In genomic region chrX:17860811-17861495, GRCh38 we compare ENCODE assay signal across 8 cellular contexts. TPM values are rescaled to one million over a fixed set of nuclear protein-coding genes. Genes with fewer than 3 reads are reported as not detected.
DNase-seq lines count a peak whose midpoint lies in the region; ATAC-seq and TF ChIP-seq lines count a peak whose summit lies in the region.

Gene RAI2 (minus strand): TSS chrX:17861298. CDS start chrX:17802010, 59,288 bp downstream.

- peak within 1 kb of the TSS; percentile 28 for H3K4me3 ChIP-seq in kidney epithelial cell (ENCODE audit: low read depth, low read length)

- peak; percentile 1 to 45 (median 20) for DNase-seq in CD4-positive, alpha-beta T cell
- DNase-seq in NCI-H510A treated with DMSO at 0.1 percent for 48 hours (lab: John Stamatoyannopoulos, UW) (peak; percentile 16), astrocyte of the hippocampus (ENCODE audit: low read depth, low spot score) (peak; percentile 9), kidney epithelial cell (ENCODE audit: low read depth) (no peak), GDM1 (lab: John Stamatoyannopoulos, UW) (no peak)
- peak in 2 of 3 donors; percentile 5 to 11 for DNase-seq in stimulated activated CD4-positive, alpha-beta T cell treated with anti-CD3 and anti-CD28 coated beads, TNF-alpha, amount 100 ng/mL, for 1 hour (ENCODE audit: low read depth in 3 of 3, low spot score in 1 of 3)

- CTCF ChIA-PET in CD4-positive, alpha-beta T cell (lab: Charles Lee): interaction anchor here (0.5 kb wide), 1 partner anchor 163 kb away, joined by 4 read pairs; no protein-coding TSS in a partner anchor

- no peak within 1 kb of the TSS for H3K27ac Mint-ChIP-seq in CD4-positive, alpha-beta T cell

- no peaks in the 10 kb centered on the region for H3K36me3 ChIP-seq in kidney epithelial cell (ENCODE audit: control insufficient read depth, insufficient read depth, low read length)

- H3K27me3 ChIP-seq in CD4-positive, alpha-beta T cell (ENCODE audit: control insufficient read depth, insufficient read depth, low read length): peaks cover 12% of the 10 kb centered on the region
- H3K27me3 ChIP-seq in kidney epithelial cell (ENCODE audit: control insufficient read depth, insufficient read depth, low read length): peaks cover 51% of the 10 kb centered on the region

- peaks cover 12% of the 10 kb centered on the region for H3K4me1 Mint-ChIP-seq in CD4-positive, alpha-beta T cell (ENCODE audit: low read depth)

- no peak for TF ChIP-seq CTCF in CD4-positive, alpha-beta T cell (IDR thresholded peaks at IDR 0.05)
- no peak for TF ChIP-seq CTCF in kidney epithelial cell (IDR thresholded peaks at IDR 0.05; ENCODE audit: insufficient read depth, low read length, poor library complexity, severe bottlenecking)

- intact Hi-C loops in CD4-positive, alpha-beta T cell (cut with DNase I, micrococcal nuclease): no loop called here

- no peaks in the 10 kb centered on the region for H3K9me3 ChIP-seq in CD4-positive, alpha-beta T cell (ENCODE audit: control insufficient read depth, low read length)

- peak; percentile 64 for ATAC-seq in CD4-positive, alpha-beta T cell (ENCODE audit: poor library complexity)
- ATAC-seq in HG02588 (IDR thresholded peaks at IDR 0.05; ENCODE audit: unreplicated experiment) (no peak), GM18909 (IDR thresholded peaks at IDR 0.05; ENCODE audit: poor library complexity, unreplicated experiment) (no peak)

- POLR2A ChIA-PET in CD4-positive, alpha-beta T cell (lab: Charles Lee): no interaction called here

- H3K9me3 Mint-ChIP-seq in CD4-positive, alpha-beta T cell: no peaks in the 10 kb centered on the region

- no peak within 1 kb of the TSS for H3K27ac ChIP-seq in CD4-positive, alpha-beta T cell (ENCODE audit: low read depth, low read length)

- peak within 1 kb of the TSS; percentile 88 for H3K4me3 Mint-ChIP-seq in CD4-positive, alpha-beta T cell

- peaks cover 41% of the 10 kb centered on the region for H3K27me3 Mint-ChIP-seq in CD4-positive, alpha-beta T cell

- no peaks in the 10 kb centered on the region for H3K36me3 Mint-ChIP-seq in CD4-positive, alpha-beta T cell (ENCODE audit: low read depth)

RNA-seq across cellular contexts. Expression of gene RAI2, which starts in this region (rescaled TPM):
- 1 to 10 TPM; 1.5 to 2.0 TPM for total RNA-seq in CD4-positive, alpha-beta T cell
- 3.2 and 3.6 TPM in 2 replicates for total RNA-seq in kidney epithelial cell

Comparison
In these comparisons a context has a peak if more than half of its experiments do, and no peak if none do; other contexts are left out.
1. DNase-seq: peak in CD4-positive, alpha-beta T cell (10 of 10), NCI-H510A treated with DMSO at 0.1 percent for 48 hours (single experiment), astrocyte of the hippocampus (single experiment) and stimulated activated CD4-positive, alpha-beta T cell treated with anti-CD3 and anti-CD28 coated beads, TNF-alpha, amount 100 ng/mL, for 1 hour (2 of 3); none in kidney epithelial cell (single experiment) and GDM1 (single experiment).